ENCODE assay signal across 16 cellular contexts in genomic region chr15:37046876-37047614, GRCh38. TPM values are rescaled to one million over a fixed set of nuclear protein-coding genes. Genes with fewer than 3 reads are reported as not detected.
DNase-seq lines count a peak whose midpoint lies in the region; ATAC-seq, FAIRE-seq and TF ChIP-seq lines count a peak whose summit lies in the region.
"Had no signal": no experiment of that assay in that cellular context is flagged by ENCODE, and none has a peak within 500 bp of the region (broad histone marks: within the 10 kb centered on the region; RNA-seq: fewer than 3 reads in every experiment).

No MANE protein-coding gene starts in this region.

- peak overlapping the region; percentile 1 for H3K4me2 ChIP-seq in mammary epithelial cell (ENCODE audit: insufficient read depth, low read depth, low read length)

- ATAC-seq in GM18502 (IDR thresholded peaks at IDR 0.05; ENCODE audit: poor library complexity, unreplicated experiment): no peak
- ATAC-seq: naive thymus-derived CD4-positive, alpha-beta T cell; stimulated activated naive CD8-positive, alpha-beta T cell treated with anti-CD3 and anti-CD28 coated beads, Interleukin-15, amount 100 ng/mL, for 72 hours had no signal

- H3K9me3 Mint-ChIP-seq in type B pancreatic cell: peaks cover 5% of the 10 kb centered on the region
- H3K9me3 Mint-ChIP-seq: stimulated activated naive CD8-positive, alpha-beta T cell treated with anti-CD3 and anti-CD28 coated beads, Interleukin-15, amount 100 ng/mL, for 72 hours had no signal

- H3K27me3 ChIP-seq in mammary epithelial cell (ENCODE audit: insufficient read depth, low read length): no peaks in the 10 kb centered on the region
- H3K27me3 ChIP-seq: MG63 had no signal

- no peak overlapping the region for H3K9ac ChIP-seq in mammary epithelial cell (ENCODE audit: insufficient read depth, low read length)

- dilution Hi-C loops in mammary epithelial cell (cut with HindIII; ENCODE audit: low sequenced_read_pairs): no loop called here

- H3K27ac ChIP-seq in mammary epithelial cell (ENCODE audit: insufficient read depth, low read depth, low read length): no peak overlapping the region
- H3K27ac ChIP-seq: 22Rv1 had no signal

- peaks cover 36% of the 10 kb centered on the region for H3K4me1 Mint-ChIP-seq in type B pancreatic cell (ENCODE audit: unreplicated experiment)
- H3K4me1 Mint-ChIP-seq: naive thymus-derived CD4-positive, alpha-beta T cell; stimulated activated naive CD8-positive, alpha-beta T cell treated with anti-CD3 and anti-CD28 coated beads, Interleukin-15, amount 100 ng/mL, for 72 hours had no signal

- peak overlapping the region; percentile 30 for H3K4me3 Mint-ChIP-seq in type B pancreatic cell
- H3K4me3 Mint-ChIP-seq: naive thymus-derived CD4-positive, alpha-beta T cell; stimulated activated naive CD8-positive, alpha-beta T cell treated with anti-CD3 and anti-CD28 coated beads, Interleukin-15, amount 100 ng/mL, for 72 hours had no signal

- H3K4me3 ChIP-seq in mammary epithelial cell (replicated peaks in 1 of 3; ENCODE audit: insufficient read depth in 1 of 3, low read depth in 2 of 3, low read length in 3 of 3): no peak overlapping the region
- H3K4me3 ChIP-seq: MG63 had no signal

- FAIRE-seq in islet of Langerhans (lab: Jason Lieb, UNC): peak; percentile 21

- TF ChIP-seq CTCF in mammary epithelial cell (conservative IDR thresholded peaks at IDR 0.05 in 1 of 2, IDR thresholded peaks at IDR 0.05 in 1 of 2; ENCODE audit: extremely low read depth in 1 of 2, insufficient read depth in 1 of 2, low read depth in 1 of 2, low read length in 2 of 2) (no peak), type B pancreatic cell (conservative IDR thresholded peaks at IDR 0.05) (no peak)

- DNase-seq in DMS53 (lab: John Stamatoyannopoulos, UW) (peak; percentile 4), DMS53 treated with DMSO at 0.1 percent for 48 hours (lab: John Stamatoyannopoulos, UW; ENCODE audit: unreplicated experiment) (no peak), mammary epithelial cell (peak; percentile 63), type B pancreatic cell (ENCODE audit: extremely low spot score, unreplicated experiment) (no peak), KG1 (lab: John Stamatoyannopoulos, UW) (no peak), NCI-H2196 treated with DMSO at 0.1 percent for 48 hours (lab: John Stamatoyannopoulos, UW; ENCODE audit: unreplicated experiment) (no peak)
- DNase-seq: activated T-cell treated with anti-CD3 and anti-CD28 coated beads, Interleukin-2, amount 50 U/mL, for 1 hour; DND-41; glutamatergic neuron; MG63; naive thymus-derived CD4-positive, alpha-beta T cell; NCI-H82; stimulated activated naive CD8-positive, alpha-beta T cell treated with anti-CD3 and anti-CD28 coated beads, Interleukin-15, amount 100 ng/mL, for 72 hours had no signal

- no peaks in the 10 kb centered on the region for H3K79me2 ChIP-seq in mammary epithelial cell (ENCODE audit: insufficient read depth, low read length)

- no peaks in the 10 kb centered on the region for H4K20me1 ChIP-seq in mammary epithelial cell (ENCODE audit: insufficient read depth, low read length)

- peaks cover 14% of the 10 kb centered on the region for H3K4me1 ChIP-seq in mammary epithelial cell (ENCODE audit: insufficient read depth, low read length)

- in situ Hi-C loops in mammary epithelial cell (cut with MboI; ENCODE audit: low sequenced_read_pairs in 2 of 2): no loop called here

- peak overlapping the region; percentile 21 for H2AFZ ChIP-seq in mammary epithelial cell (ENCODE audit: low read depth, low read length)

- BruUV-seq in mammary epithelial cell (replicated peaks; lab: Mats Ljungman, UMichigan): no TSS peak

- H3K9me3 ChIP-seq in mammary epithelial cell (replicated peaks; ENCODE audit: insufficient read depth, low read length): no peaks in the 10 kb centered on the region
- H3K9me3 ChIP-seq: MG63 had no signal

- CTCF ChIA-PET in mammary epithelial cell (lab: Charles Lee; ENCODE audit: low non-redundant PET): interaction anchor here (0.7 kb wide), 1 partner anchor 1968 kb away, joined by 3 read pairs; no protein-coding TSS in a partner anchor

- intact Hi-C loops in mammary epithelial cell (cut with micrococcal nuclease): no loop called here

- H3K27me3 Mint-ChIP-seq in type B pancreatic cell: no peaks in the 10 kb centered on the region
- H3K27me3 Mint-ChIP-seq: stimulated activated naive CD8-positive, alpha-beta T cell treated with anti-CD3 and anti-CD28 coated beads, Interleukin-15, amount 100 ng/mL, for 72 hours had no signal

- peaks cover 1% of the 10 kb centered on the region for H3K36me3 ChIP-seq in mammary epithelial cell (ENCODE audit: insufficient read depth, low read length)
- H3K36me3 ChIP-seq: MG63 had no signal

- H3K27ac Mint-ChIP-seq in type B pancreatic cell: peak overlapping the region; percentile 44
- H3K27ac Mint-ChIP-seq: naive thymus-derived CD4-positive, alpha-beta T cell; stimulated activated naive CD8-positive, alpha-beta T cell treated with anti-CD3 and anti-CD28 coated beads, Interleukin-15, amount 100 ng/mL, for 72 hours had no signal

- peaks cover 44% of the 10 kb centered on the region for H3K36me3 Mint-ChIP-seq in type B pancreatic cell
- H3K36me3 Mint-ChIP-seq: naive thymus-derived CD4-positive, alpha-beta T cell had no signal

RNA-seq across cellular contexts. Expression of gene MEIS2, which starts 53.3 kb away (rescaled TPM):
- total RNA-seq in mammary epithelial cell: 1 to 10 TPM; 6.7 to 8.4 TPM
- 8.4 TPM for polyA plus RNA-seq in mammary epithelial cell
- polyA minus RNA-seq in mammary epithelial cell: 1.3 TPM
- 152 and 211 TPM in 2 replicates for total RNA-seq in type B pancreatic cell (ENCODE audit: low replicate concordance)
- polyA plus RNA-seq: naive thymus-derived CD4-positive, alpha-beta T cell had no signal

Comparison
In these comparisons a context has a peak if more than half of its experiments do, and no peak if none do; other contexts are left out.
1. DNase-seq: peak in DMS53 (single experiment) and mammary epithelial cell (single experiment); none in DMS53 treated with DMSO at 0.1 percent for 48 hours (single experiment), type B pancreatic cell (single experiment), KG1 (single experiment) and NCI-H2196 treated with DMSO at 0.1 percent for 48 hours (single experiment).
2. RNA of gene MEIS2, which starts 53.3 kb away (total RNA-seq): 152 to 211 TPM in type B pancreatic cell; 6.7 to 8.4 TPM in mammary epithelial cell; every median in the first group is over 10 times any median in the second.